Comparison of ENCODE assay signal across 8 cellular contexts in genomic region chr10:80204801-80205477, GRCh38. TPM values are rescaled to one million over a fixed set of nuclear protein-coding genes. Genes with fewer than 3 reads are reported as not detected.
DNase-seq lines count a peak whose midpoint lies in the region; ATAC-seq and TF ChIP-seq lines count a peak whose summit lies in the region.

No MANE protein-coding gene starts in this region.

- peak overlapping the region; percentile 93 for H3K27ac ChIP-seq in RWPE1

- POLR2A ChIA-PET in RWPE1 (lab: Yijun Ruan, JAX; ENCODE audit: low non-redundant PET) = interaction anchor here (0.5 kb wide), 1 partner anchor 11 kb away, joined by 4 read pairs; no protein-coding TSS in a partner anchor

- no peaks in the 10 kb centered on the region for H3K9me3 Mint-ChIP-seq in stimulated activated naive CD8-positive, alpha-beta T cell treated with anti-CD3 and anti-CD28 coated beads, Interleukin-15, amount 100 ng/mL, for 72 hours

- intact Hi-C loops in Right ventricle myocardium inferior (cut with DNase I) = loop anchor here (1.0 to 5.0 kb wide), 2 partner anchors 47 to 128 kb away; partner anchors contain the start of gene TMEM254
- intact Hi-C loops in cardiac septum (cut with DNase I) = loop anchor here (1.0 kb wide), 1 partner anchor 47 kb away; no protein-coding TSS in a partner anchor

- peak; percentile 8 for ATAC-seq in Right ventricle myocardium inferior
- peak; percentile 46 for ATAC-seq in HG02938 (IDR thresholded peaks at IDR 0.05; ENCODE audit: unreplicated experiment)
- ATAC-seq in left lobe of liver = peak; percentile 32
- peak; percentile 43 for ATAC-seq in stimulated activated naive CD8-positive, alpha-beta T cell treated with anti-CD3 and anti-CD28 coated beads, Interleukin-15, amount 100 ng/mL, for 72 hours

- peak overlapping the region in 1 of 2 donors; percentile 98 for H3K27ac Mint-ChIP-seq in stimulated activated naive CD8-positive, alpha-beta T cell treated with anti-CD3 and anti-CD28 coated beads, Interleukin-15, amount 100 ng/mL, for 72 hours

- CTCF ChIA-PET in RWPE1 (lab: Yijun Ruan, JAX) = interaction anchor here (1.8 to 2.0 kb wide), 2 partner anchors 17 to 61 kb away, joined by 6 to 7 read pairs; no protein-coding TSS in a partner anchor

- TF ChIP-seq CTCF in RWPE1 (conservative IDR thresholded peaks at IDR 0.05; ENCODE audit: low read depth) (no peak), cardiac fibroblast (IDR thresholded peaks at IDR 0.05; ENCODE audit: low read depth, low read length) (no peak)

- H3K4me3 ChIP-seq in cardiac fibroblast (replicated peaks in 1 of 2; ENCODE audit: low read depth in 2 of 2, low read length in 2 of 2) = peak overlapping the region; percentile 70 to 81

- peaks cover 60% of the 10 kb centered on the region for H3K4me1 Mint-ChIP-seq in stimulated activated naive CD8-positive, alpha-beta T cell treated with anti-CD3 and anti-CD28 coated beads, Interleukin-15, amount 100 ng/mL, for 72 hours

- no peaks in the 10 kb centered on the region for H3K27me3 Mint-ChIP-seq in stimulated activated naive CD8-positive, alpha-beta T cell treated with anti-CD3 and anti-CD28 coated beads, Interleukin-15, amount 100 ng/mL, for 72 hours

- DNase-seq in Right ventricle myocardium inferior (ENCODE audit: missing footprints) = peak; percentile 84
- DNase-seq in cardiac septum (ENCODE audit: low spot score) = no peak
- DNase-seq in RWPE1 (ENCODE audit: low spot score) = peak; percentile 34
- DNase-seq in cardiac fibroblast (ENCODE audit: low read depth in 2 of 2) = peak in 1 of 2 donors; percentile 51
- DNase-seq in left lobe of liver (ENCODE audit: low spot score) = peak; percentile 58
- peak in 1 of 2 donors; percentile 60 for DNase-seq in stimulated activated naive CD8-positive, alpha-beta T cell treated with anti-CD3 and anti-CD28 coated beads, Interleukin-15, amount 100 ng/mL, for 72 hours
- no peak for DNase-seq in effector CD8-positive, alpha-beta T cell (lab: John Stamatoyannopoulos, UW)

- peak overlapping the region; percentile 85 to 87 for H3K4me3 Mint-ChIP-seq in stimulated activated naive CD8-positive, alpha-beta T cell treated with anti-CD3 and anti-CD28 coated beads, Interleukin-15, amount 100 ng/mL, for 72 hours

RNA-seq across cellular contexts. Expression of gene ANXA11, which starts 0.4 kb away (rescaled TPM):
- 420 TPM for total RNA-seq in Right ventricle myocardium inferior
- 406 TPM for total RNA-seq in cardiac septum
- total RNA-seq in left lobe of liver = 42.7 TPM

Comparison
In these comparisons a context has a peak if more than half of its experiments do, and no peak if none do; other contexts are left out.
1. DNase-seq: peak in Right ventricle myocardium inferior (single experiment), RWPE1 (single experiment) and left lobe of liver (single experiment); none in cardiac septum (single experiment) and effector CD8-positive, alpha-beta T cell (single experiment).
2. Peak in every context shown above with its lines, with median percentiles within 50 percentile points of each other: ATAC-seq.